Comparison of ENCODE assay signal across 30 cellular contexts in genomic region chr14:94450722-94451090, GRCh38. TPM values are rescaled to one million over a fixed set of nuclear protein-coding genes. Genes with fewer than 3 reads are reported as not detected.
"Had no signal": no experiment of that assay in that cellular context is flagged by ENCODE, and none has a peak within 500 bp of the region (broad histone marks: within the 10 kb centered on the region; RNA-seq: fewer than 3 reads in every experiment).

No MANE protein-coding gene starts in this region.

- ATAC-seq: activated CD8-positive, alpha-beta T cell treated with anti-CD3 and anti-CD28 coated beads for 36 hours; activated T-cell treated with anti-CD3 and anti-CD28 coated beads, Interleukin-2, amount 50 U/mL, for 4 hours; activated T-helper 17 cell treated with anti-CD3 and anti-CD28 coated beads, Interleukin-2, amount 50 U/mL, for 72 hours; heart right ventricle; left cardiac atrium; natural killer cell; sciatic nerve; stimulated activated naive CD8-positive, alpha-beta T cell treated with anti-CD3 and anti-CD28 coated beads, Interleukin-15, Interleukin-2, amounts not matched to agents 100 U/mL and 50 U/mL, for 24 hours had no signal

- H3K9me3 ChIP-seq: esophagus squamous epithelium, testis, transverse colon had no signal

- H3K27ac ChIP-seq: brain microvascular endothelial cell, esophagus squamous epithelium, heart right ventricle, skin epidermis, testis, transverse colon had no signal

- H3K4me3 ChIP-seq: esophagus squamous epithelium, heart right ventricle, skin epidermis, testis, transverse colon had no signal

- H3K4me1 ChIP-seq: heart right ventricle, testis, transverse colon had no signal

- H3K36me3 ChIP-seq: brain microvascular endothelial cell, esophagus squamous epithelium, heart right ventricle, transverse colon had no signal

- H3K27me3 ChIP-seq: brain microvascular endothelial cell, esophagus squamous epithelium, testis had no signal

- DNase-seq: activated CD4-positive, alpha-beta T cell treated with anti-CD3 and anti-CD28 coated beads for 1 hour; activated CD4-positive, alpha-beta T cell treated with anti-CD3 and anti-CD28 coated beads, Interleukin-2, amount 50 U/mL, for 1 hour; activated CD8-positive, alpha-beta T cell treated with anti-CD3 and anti-CD28 coated beads for 36 hours; activated gamma-delta T cell treated with Interleukin-2 at 50 U/mL for 16 hours; activated naive CD4-positive, alpha-beta T cell treated with anti-CD3 and anti-CD28 coated beads, Interleukin-2, amount 50 U/mL, for 16 hours; activated T-cell treated with anti-CD3 and anti-CD28 coated beads, Interleukin-2, amount 50 U/mL, for 4 hours; amniotic stem cell; brain microvascular endothelial cell; central memory CD4-positive, alpha-beta T cell; esophagus squamous epithelium; foreskin melanocyte; heart right ventricle; left cardiac atrium; natural killer cell; posterior cingulate gyrus; stimulated activated CD4-positive, alpha-beta T cell treated with anti-CD3 and anti-CD28 coated beads, Interleukin-12 subunit alpha, Interleukin-12 subunit beta, amount 100 ng/mL, for 4 hours; stimulated activated CD4-positive, alpha-beta T cell treated with anti-CD3 and anti-CD28 coated beads, Interleukin-4, amount 100 ng/mL, for 1 hour; stimulated activated naive CD8-positive, alpha-beta T cell treated with anti-CD3 and anti-CD28 coated beads, Interleukin-15, Interleukin-2, amounts not matched to agents 100 U/mL and 50 U/mL, for 24 hours; T-helper 2 cell; testis; transverse colon had no signal

RNA-seq across cellular contexts. Expression of gene SERPINA11, which starts 1.9 kb away (rescaled TPM):
- total RNA-seq: activated CD8-positive, alpha-beta T cell treated with anti-CD3 and anti-CD28 coated beads for 36 hours; activated T-cell treated with anti-CD3 and anti-CD28 coated beads, Interleukin-2, amount 50 U/mL, for 4 hours; activated T-helper 17 cell treated with anti-CD3 and anti-CD28 coated beads, Interleukin-2, amount 50 U/mL, for 72 hours; esophagus squamous epithelium; glomerular endothelial cell; heart right ventricle; left cardiac atrium; natural killer cell; osteoblast; sciatic nerve; testis; urinary bladder had no signal
- polyA plus RNA-seq: heart right ventricle, keratinocyte had no signal

RNA-seq across cellular contexts. Expression of gene SERPINA9, which starts 25.3 kb away (rescaled TPM):
- total RNA-seq: activated CD8-positive, alpha-beta T cell treated with anti-CD3 and anti-CD28 coated beads for 36 hours; activated T-cell treated with anti-CD3 and anti-CD28 coated beads, Interleukin-2, amount 50 U/mL, for 4 hours; activated T-helper 17 cell treated with anti-CD3 and anti-CD28 coated beads, Interleukin-2, amount 50 U/mL, for 72 hours; astrocyte; endodermal cell; esophagus squamous epithelium; glomerular endothelial cell; heart right ventricle; left cardiac atrium; natural killer cell; sciatic nerve; testis; transverse colon; urinary bladder had no signal
- polyA plus RNA-seq: heart right ventricle, urinary bladder had no signal

RNA-seq across cellular contexts. Expression of gene SERPINA12, which starts 58.6 kb away (rescaled TPM):
- total RNA-seq: activated CD8-positive, alpha-beta T cell treated with anti-CD3 and anti-CD28 coated beads for 36 hours; activated T-cell treated with anti-CD3 and anti-CD28 coated beads, Interleukin-2, amount 50 U/mL, for 4 hours; activated T-helper 17 cell treated with anti-CD3 and anti-CD28 coated beads, Interleukin-2, amount 50 U/mL, for 72 hours; astrocyte; endodermal cell; esophagus squamous epithelium; glomerular endothelial cell; heart right ventricle; left cardiac atrium; natural killer cell; osteoblast; sciatic nerve; transverse colon; urinary bladder had no signal
- polyA plus RNA-seq: heart right ventricle, urinary bladder had no signal
